In the genomic region with DNA sequence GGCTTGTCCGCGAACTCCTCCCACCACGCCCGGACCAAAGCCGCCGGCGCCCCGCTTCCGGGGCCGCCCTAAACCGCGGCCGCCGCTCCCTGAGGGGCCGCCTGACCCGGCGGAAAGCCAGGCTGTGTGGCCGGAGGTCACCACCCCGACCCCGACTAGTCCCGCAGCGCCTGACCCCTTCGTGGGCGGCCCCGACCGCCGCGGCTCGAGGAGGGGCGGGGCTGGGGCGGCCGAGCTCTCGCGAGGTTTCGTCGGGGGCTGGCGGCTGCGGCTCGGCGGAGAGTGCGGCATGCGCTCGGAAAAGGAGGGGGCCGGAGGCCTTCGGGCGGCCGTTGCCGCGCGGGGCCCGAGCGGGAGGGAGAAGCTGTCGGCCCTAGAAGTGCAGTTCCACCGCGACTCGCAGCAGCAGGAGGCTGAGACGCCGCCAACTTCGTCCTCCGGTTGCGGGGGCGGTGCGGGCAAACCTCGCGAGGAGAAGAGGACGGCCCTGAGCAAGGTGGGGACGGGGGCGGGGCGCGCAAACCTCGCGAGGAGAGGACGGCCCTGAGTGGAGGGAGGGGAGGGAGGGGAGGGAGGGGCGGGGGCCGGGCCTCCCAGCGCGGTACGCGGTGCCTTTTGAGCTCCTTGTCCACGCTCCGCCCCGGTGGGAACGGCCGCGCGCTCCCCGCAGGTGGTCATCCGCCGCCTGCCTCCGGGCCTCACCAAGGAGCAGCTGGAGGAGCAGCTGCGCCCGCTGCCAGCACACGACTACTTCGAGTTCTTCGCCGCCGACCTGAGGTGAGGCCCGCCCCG, we compare ENCODE assay signal across 1 cellular context.
A peak's percentile ranks its signal among the peaks of the same experiment; 100 is the strongest.
TF ChIP-seq lines count a peak whose summit lies in the region.

A gene with protein sequence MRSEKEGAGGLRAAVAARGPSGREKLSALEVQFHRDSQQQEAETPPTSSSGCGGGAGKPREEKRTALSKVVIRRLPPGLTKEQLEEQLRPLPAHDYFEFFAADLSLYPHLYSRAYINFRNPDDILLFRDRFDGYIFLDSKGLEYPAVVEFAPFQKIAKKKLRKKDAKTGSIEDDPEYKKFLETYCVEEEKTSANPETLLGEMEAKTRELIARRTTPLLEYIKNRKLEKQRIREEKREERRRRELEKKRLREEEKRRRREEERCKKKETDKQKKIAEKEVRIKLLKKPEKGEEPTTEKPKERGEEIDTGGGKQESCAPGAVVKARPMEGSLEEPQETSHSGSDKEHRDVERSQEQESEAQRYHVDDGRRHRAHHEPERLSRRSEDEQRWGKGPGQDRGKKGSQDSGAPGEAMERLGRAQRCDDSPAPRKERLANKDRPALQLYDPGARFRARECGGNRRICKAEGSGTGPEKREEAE (plus strand): TSS at position 251 of the 792 bp plus-strand sequence. CDS start 39 bp downstream, at position 290.

TF ChIP-seq in K562, 482 proteins besides CTCF, POLR2A, EP300 and RAD21 (continued from another document and continues in another):
- TF ChIP-seq, protein P1, sequence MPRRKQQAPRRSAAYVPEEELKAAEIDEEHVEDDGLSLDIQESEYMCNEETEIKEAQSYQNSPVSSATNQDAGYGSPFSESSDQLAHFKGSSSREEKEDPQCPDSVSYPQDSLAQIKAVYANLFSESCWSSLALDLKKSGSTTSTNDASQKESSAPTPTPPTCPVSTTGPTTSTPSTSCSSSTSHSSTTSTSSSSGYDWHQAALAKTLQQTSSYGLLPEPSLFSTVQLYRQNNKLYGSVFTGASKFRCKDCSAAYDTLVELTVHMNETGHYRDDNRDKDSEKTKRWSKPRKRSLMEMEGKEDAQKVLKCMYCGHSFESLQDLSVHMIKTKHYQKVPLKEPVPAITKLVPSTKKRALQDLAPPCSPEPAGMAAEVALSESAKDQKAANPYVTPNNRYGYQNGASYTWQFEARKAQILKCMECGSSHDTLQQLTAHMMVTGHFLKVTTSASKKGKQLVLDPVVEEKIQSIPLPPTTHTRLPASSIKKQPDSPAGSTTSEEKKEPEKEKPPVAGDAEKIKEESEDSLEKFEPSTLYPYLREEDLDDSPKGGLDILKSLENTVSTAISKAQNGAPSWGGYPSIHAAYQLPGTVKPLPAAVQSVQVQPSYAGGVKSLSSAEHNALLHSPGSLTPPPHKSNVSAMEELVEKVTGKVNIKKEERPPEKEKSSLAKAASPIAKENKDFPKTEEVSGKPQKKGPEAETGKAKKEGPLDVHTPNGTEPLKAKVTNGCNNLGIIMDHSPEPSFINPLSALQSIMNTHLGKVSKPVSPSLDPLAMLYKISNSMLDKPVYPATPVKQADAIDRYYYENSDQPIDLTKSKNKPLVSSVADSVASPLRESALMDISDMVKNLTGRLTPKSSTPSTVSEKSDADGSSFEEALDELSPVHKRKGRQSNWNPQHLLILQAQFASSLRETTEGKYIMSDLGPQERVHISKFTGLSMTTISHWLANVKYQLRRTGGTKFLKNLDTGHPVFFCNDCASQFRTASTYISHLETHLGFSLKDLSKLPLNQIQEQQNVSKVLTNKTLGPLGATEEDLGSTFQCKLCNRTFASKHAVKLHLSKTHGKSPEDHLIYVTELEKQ (CRISPR knock-in tag; IDR thresholded peaks at IDR 0.05) = no peak
- TF ChIP-seq, protein P2, sequence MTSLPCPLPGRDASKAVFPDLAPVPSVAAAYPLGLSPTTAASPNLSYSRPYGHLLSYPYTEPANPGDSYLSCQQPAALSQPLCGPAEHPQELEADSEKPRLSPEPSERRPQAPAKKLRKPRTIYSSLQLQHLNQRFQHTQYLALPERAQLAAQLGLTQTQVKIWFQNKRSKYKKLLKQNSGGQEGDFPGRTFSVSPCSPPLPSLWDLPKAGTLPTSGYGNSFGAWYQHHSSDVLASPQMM (CRISPR knock-in tag; IDR thresholded peaks at IDR 0.05) = no peak
- TF ChIP-seq C11orf30 (IDR thresholded peaks at IDR 0.05; ENCODE audit: low read depth) = no peak; the same call in 1 of the 2 replicates
- TF ChIP-seq RBFOX2 (IDR thresholded peaks at IDR 0.05; ENCODE audit: low read depth, low read length) = peak; percentile 93
- TF ChIP-seq CAMTA2 (CRISPR knock-in tag; conservative IDR thresholded peaks at IDR 0.05) = 0 out of 2 replicates have a peak, but pooled peaks have one; percentile 69
- no peak for TF ChIP-seq COPS2 (conservative IDR thresholded peaks at IDR 0.05)
- TF ChIP-seq, protein P3, sequence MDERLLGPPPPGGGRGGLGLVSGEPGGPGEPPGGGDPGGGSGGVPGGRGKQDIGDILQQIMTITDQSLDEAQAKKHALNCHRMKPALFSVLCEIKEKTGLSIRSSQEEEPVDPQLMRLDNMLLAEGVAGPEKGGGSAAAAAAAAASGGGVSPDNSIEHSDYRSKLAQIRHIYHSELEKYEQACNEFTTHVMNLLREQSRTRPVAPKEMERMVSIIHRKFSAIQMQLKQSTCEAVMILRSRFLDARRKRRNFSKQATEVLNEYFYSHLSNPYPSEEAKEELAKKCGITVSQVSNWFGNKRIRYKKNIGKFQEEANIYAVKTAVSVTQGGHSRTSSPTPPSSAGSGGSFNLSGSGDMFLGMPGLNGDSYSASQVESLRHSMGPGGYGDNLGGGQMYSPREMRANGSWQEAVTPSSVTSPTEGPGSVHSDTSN (CRISPR knock-in tag; IDR thresholded peaks at IDR 0.05; ENCODE audit: low read depth) = no peak
- TF ChIP-seq, protein P3 (tag; conservative IDR thresholded peaks at IDR 0.05; ENCODE audit: low read depth) = no peak
- no peak for TF ChIP-seq ZKSCAN3 (CRISPR knock-in tag; IDR thresholded peaks at IDR 0.05)
- TF ChIP-seq, protein P4, sequence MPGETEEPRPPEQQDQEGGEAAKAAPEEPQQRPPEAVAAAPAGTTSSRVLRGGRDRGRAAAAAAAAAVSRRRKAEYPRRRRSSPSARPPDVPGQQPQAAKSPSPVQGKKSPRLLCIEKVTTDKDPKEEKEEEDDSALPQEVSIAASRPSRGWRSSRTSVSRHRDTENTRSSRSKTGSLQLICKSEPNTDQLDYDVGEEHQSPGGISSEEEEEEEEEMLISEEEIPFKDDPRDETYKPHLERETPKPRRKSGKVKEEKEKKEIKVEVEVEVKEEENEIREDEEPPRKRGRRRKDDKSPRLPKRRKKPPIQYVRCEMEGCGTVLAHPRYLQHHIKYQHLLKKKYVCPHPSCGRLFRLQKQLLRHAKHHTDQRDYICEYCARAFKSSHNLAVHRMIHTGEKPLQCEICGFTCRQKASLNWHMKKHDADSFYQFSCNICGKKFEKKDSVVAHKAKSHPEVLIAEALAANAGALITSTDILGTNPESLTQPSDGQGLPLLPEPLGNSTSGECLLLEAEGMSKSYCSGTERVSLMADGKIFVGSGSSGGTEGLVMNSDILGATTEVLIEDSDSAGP (CRISPR knock-in tag; IDR thresholded peaks at IDR 0.05) = no peak
- TF ChIP-seq FOXJ2 (tag; IDR thresholded peaks at IDR 0.05) = no peak
- no peak for TF ChIP-seq NFE2 (IDR thresholded peaks at IDR 0.05; ENCODE audit: low read depth)
- TF ChIP-seq, protein P5, sequence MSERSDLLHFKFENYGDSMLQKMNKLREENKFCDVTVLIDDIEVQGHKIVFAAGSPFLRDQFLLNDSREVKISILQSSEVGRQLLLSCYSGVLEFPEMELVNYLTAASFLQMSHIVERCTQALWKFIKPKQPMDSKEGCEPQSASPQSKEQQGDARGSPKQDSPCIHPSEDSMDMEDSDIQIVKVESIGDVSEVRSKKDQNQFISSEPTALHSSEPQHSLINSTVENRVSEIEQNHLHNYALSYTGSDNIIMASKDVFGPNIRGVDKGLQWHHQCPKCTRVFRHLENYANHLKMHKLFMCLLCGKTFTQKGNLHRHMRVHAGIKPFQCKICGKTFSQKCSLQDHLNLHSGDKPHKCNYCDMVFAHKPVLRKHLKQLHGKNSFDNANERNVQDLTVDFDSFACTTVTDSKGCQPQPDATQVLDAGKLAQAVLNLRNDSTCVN (CRISPR knock-in tag; IDR thresholded peaks at IDR 0.05) = no peak
- TF ChIP-seq ZBED1 (IDR thresholded peaks at IDR 0.05) = no peak
- TF ChIP-seq ELF1 (tag; IDR thresholded peaks at IDR 0.05) = peak; percentile 87
- TF ChIP-seq ARID1B (IDR thresholded peaks at IDR 0.05) = no peak
- TF ChIP-seq FOXK1 (CRISPR knock-in tag; IDR thresholded peaks at IDR 0.05; ENCODE audit: borderline replicate concordance) = no peak
- TF ChIP-seq ZNF133 (CRISPR knock-in tag; IDR thresholded peaks at IDR 0.05) = no peak
- peak; percentile 47; the same call in 1 of the 2 replicates for TF ChIP-seq LCOR (CRISPR knock-in tag; IDR thresholded peaks at IDR 0.05)
- TF ChIP-seq, protein P6, sequence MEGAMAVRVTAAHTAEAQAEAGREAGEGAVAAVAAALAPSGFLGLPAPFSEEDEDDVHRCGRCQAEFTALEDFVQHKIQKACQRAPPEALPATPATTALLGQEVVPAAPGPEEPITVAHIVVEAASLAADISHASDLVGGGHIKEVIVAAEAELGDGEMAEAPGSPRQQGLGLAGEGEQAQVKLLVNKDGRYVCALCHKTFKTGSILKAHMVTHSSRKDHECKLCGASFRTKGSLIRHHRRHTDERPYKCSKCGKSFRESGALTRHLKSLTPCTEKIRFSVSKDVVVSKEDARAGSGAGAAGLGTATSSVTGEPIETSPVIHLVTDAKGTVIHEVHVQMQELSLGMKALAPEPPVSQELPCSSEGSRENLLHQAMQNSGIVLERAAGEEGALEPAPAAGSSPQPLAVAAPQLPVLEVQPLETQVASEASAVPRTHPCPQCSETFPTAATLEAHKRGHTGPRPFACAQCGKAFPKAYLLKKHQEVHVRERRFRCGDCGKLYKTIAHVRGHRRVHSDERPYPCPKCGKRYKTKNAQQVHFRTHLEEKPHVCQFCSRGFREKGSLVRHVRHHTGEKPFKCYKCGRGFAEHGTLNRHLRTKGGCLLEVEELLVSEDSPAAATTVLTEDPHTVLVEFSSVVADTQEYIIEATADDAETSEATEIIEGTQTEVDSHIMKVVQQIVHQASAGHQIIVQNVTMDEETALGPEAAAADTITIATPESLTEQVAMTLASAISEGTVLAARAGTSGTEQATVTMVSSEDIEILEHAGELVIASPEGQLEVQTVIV (CRISPR knock-in tag; IDR thresholded peaks at IDR 0.05; ENCODE audit: borderline replicate concordance) = no peak
- TF ChIP-seq ZFPM2 (CRISPR knock-in tag; IDR thresholded peaks at IDR 0.05) = no peak
- no peak for TF ChIP-seq RUNX1 (IDR thresholded peaks at IDR 0.05; ENCODE audit: low read depth)
- TF ChIP-seq, protein P7, sequence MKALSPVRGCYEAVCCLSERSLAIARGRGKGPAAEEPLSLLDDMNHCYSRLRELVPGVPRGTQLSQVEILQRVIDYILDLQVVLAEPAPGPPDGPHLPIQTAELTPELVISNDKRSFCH (CRISPR knock-in tag; IDR thresholded peaks at IDR 0.05) = no peak
- TF ChIP-seq, protein P7 (tag; IDR thresholded peaks at IDR 0.05) = no peak
- TF ChIP-seq CC2D1A (IDR thresholded peaks at IDR 0.05) = no peak
- TF ChIP-seq LARP7 (IDR thresholded peaks at IDR 0.05) = no peak
- TF ChIP-seq HNRNPL (IDR thresholded peaks at IDR 0.05; ENCODE audit: low read depth, low read length) = no peak
- TF ChIP-seq SMAD1 (IDR thresholded peaks at IDR 0.05; ENCODE audit: low read depth, low read length, partially characterized antibody) = peak; percentile 59
